Comparison of ENCODE assay signal across 1 cellular context in the genomic region with DNA sequence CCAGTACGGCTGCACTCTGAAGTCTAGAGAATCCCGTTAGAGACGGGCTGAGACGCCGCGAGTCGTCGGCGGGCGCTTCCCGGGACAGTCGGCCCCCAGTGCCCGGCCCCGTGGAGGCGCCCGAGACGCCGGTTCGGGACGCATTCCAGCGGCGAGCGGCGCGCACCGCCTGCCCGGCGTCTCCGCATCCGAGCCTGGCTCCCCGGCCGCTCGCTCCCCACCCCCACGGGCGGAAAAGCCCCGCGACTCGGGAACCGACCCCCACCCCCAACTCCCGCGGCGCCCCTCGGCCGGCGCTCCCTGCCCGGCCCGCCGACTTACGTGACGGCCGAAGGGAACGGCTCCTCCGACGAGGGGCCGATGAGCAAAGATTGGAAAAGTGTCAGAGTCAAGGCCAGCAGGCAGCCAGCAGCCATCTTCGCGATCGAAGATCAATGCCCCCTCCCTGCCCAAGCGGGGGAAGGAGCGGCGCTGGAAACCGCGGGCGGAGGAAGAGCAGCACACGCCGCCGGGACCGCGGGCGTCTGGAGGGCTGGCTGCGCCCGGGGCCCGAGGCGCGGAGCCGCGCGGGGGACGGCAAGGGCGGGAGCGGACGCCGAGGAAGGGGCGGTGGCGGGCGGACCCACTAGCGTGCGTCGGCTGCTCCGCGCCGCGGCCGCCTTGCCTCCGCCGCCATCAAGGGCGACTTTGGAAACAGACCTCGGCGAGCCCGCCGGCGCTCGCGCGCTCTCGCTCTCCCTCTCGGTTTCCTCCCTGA.
TF ChIP-seq lines count a peak whose summit lies in the region.

A gene (minus strand): TSS at position 734 of the 757 bp plus-strand sequence.

TF ChIP-seq in H1, 55 proteins besides CTCF, POLR2A, EP300 and RAD21 (continued from another document):
- TF ChIP-seq NANOG (IDR thresholded peaks at IDR 0.05; ENCODE audit: insufficient read depth, low read depth, low read length, poor library complexity, severe bottlenecking) (no peak), TBP (IDR thresholded peaks at IDR 0.05; ENCODE audit: low read depth, low read length) (no peak), GTF2F1 (IDR thresholded peaks at IDR 0.05; ENCODE audit: borderline replicate concordance, low read depth, low read length) (no peak), TAF1 (IDR thresholded peaks at IDR 0.05; ENCODE audit: low read depth, low read length) (peak; percentile 40; the same call in 1 of the 2 replicates), CBX5 (IDR thresholded peaks at IDR 0.05; ENCODE audit: low read depth, low read length) (no peak), CREB1 (IDR thresholded peaks at IDR 0.05) (peak; percentile 51), EGR1 (IDR thresholded peaks at IDR 0.05; ENCODE audit: borderline replicate concordance, low read depth, low read length) (no peak), SP4 (IDR thresholded peaks at IDR 0.05; ENCODE audit: low read length) (no peak), CBX8 (IDR thresholded peaks at IDR 0.05; ENCODE audit: borderline replicate concordance, low read depth, low read length) (no peak), SRF (IDR thresholded peaks at IDR 0.05; ENCODE audit: low read depth, low read length) (no peak), BCL11A (IDR thresholded peaks at IDR 0.05; ENCODE audit: low read depth in 2 of 2, low read length in 2 of 2) (no peak), TAF7 (optimal IDR thresholded peaks at IDR 0.05; ENCODE audit: borderline replicate concordance, low read depth, low read length) (no peak), BACH1 (IDR thresholded peaks at IDR 0.05; ENCODE audit: low read length) (no peak), MAFK (IDR thresholded peaks at IDR 0.05; ENCODE audit: low read depth, low read length) (no peak), HDAC6 (IDR thresholded peaks at IDR 0.05; ENCODE audit: low read depth, low read length) (no peak), RXRA (IDR thresholded peaks at IDR 0.05; ENCODE audit: insufficient read depth, low read depth, low read length) (no peak), SP2 (IDR thresholded peaks at IDR 0.05; ENCODE audit: low read length) (no peak), CHD2 (IDR thresholded peaks at IDR 0.05; ENCODE audit: low read length) (no peak), RBBP5 (IDR thresholded peaks at IDR 0.05; ENCODE audit: borderline replicate concordance, low read depth, low read length) (peak; percentile 95), YY1 (IDR thresholded peaks at IDR 0.05; ENCODE audit: low read depth, low read length) (peak; percentile 74), HDAC2 (IDR thresholded peaks at IDR 0.05; ENCODE audit: borderline replicate concordance in 1 of 2, low read depth in 2 of 2, low read length in 2 of 2) (0 out of 4 replicates have a peak, but pooled peaks of 1 of the 2 experiments have one; percentile 66), SIRT6 (IDR thresholded peaks at IDR 0.05; ENCODE audit: low read length) (no peak), SAP30 (IDR thresholded peaks at IDR 0.05; ENCODE audit: insufficient read depth, insufficient replicate concordance, low read length) (no peak), KDM5A (IDR thresholded peaks at IDR 0.05; ENCODE audit: low read length) (no peak), PHF8 (conservative IDR thresholded peaks at IDR 0.05; ENCODE audit: low read depth, low read length) (peak; percentile 50), JUND (IDR thresholded peaks at IDR 0.05; ENCODE audit: low read length) (no peak), KDM1A (IDR thresholded peaks at IDR 0.05; ENCODE audit: borderline replicate concordance, low read length) (no peak; the same call in 1 of the 2 replicates), ASH2L (IDR thresholded peaks at IDR 0.05; ENCODE audit: low read length) (peak; percentile 96)
- TF ChIP-seq, protein P1, sequence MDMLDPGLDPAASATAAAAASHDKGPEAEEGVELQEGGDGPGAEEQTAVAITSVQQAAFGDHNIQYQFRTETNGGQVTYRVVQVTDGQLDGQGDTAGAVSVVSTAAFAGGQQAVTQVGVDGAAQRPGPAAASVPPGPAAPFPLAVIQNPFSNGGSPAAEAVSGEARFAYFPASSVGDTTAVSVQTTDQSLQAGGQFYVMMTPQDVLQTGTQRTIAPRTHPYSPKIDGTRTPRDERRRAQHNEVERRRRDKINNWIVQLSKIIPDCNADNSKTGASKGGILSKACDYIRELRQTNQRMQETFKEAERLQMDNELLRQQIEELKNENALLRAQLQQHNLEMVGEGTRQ (IDR thresholded peaks at IDR 0.05; ENCODE audit: low read length), result no peak
- TF ChIP-seq, protein P2, sequence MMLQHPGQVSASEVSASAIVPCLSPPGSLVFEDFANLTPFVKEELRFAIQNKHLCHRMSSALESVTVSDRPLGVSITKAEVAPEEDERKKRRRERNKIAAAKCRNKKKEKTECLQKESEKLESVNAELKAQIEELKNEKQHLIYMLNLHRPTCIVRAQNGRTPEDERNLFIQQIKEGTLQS (IDR thresholded peaks at IDR 0.05; ENCODE audit: insufficient read depth, low read depth, low read length), result no peak
